12 cellular contexts compared by ENCODE assay signal in the genomic region with DNA sequence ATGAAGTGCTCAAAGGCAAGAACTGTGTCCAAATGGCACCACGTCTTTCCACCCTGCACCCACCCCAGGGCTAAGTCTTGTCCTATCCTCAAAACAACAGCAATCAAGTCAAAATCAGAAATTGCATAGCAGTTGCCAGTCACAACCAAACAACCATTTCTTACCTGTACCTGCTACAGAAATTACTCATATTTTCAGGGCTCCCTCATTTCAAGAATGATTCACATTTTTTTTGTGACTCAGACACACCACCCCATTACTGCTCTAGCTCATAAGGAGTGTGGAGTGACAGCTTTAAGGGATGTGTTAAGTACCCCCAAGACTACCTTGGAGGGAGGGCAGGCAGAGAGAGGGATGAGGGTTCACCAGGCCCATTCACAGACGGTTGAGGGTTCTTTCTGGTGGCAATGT.
DNase-seq lines count a peak whose midpoint lies in the region; ATAC-seq and TF ChIP-seq lines count a peak whose summit lies in the region.
"Had no signal": no experiment of that assay in that cellular context is flagged by ENCODE, and none has a peak within 500 bp of the region (broad histone marks: within the 10 kb centered on the region; RNA-seq: fewer than 3 reads in every experiment).

No MANE protein-coding gene starts in this region.

- peaks cover 24% of the 10 kb centered on the region for H3K36me3 Mint-ChIP-seq in CD4-positive, CD25-positive, alpha-beta regulatory T cell

- ATAC-seq in CD4-positive, CD25-positive, alpha-beta regulatory T cell (ENCODE audit: low read depth in 2 of 2) = peak; percentile 72 to 84
- ATAC-seq in GM19351 (IDR thresholded peaks at IDR 0.05; ENCODE audit: unreplicated experiment) = peak; percentile 92
- ATAC-seq in HG03558 (IDR thresholded peaks at IDR 0.05; ENCODE audit: extremely low read depth, unreplicated experiment) = peak; percentile 57

- no peaks in the 10 kb centered on the region for H3K9me3 ChIP-seq in CD4-positive, CD25-positive, alpha-beta regulatory T cell (ENCODE audit: control insufficient read depth in 2 of 2, low read length in 2 of 2)
- H3K9me3 ChIP-seq: prostate gland, tibial artery had no signal

- no peak for TF ChIP-seq CTCF in brain microvascular endothelial cell (IDR thresholded peaks at IDR 0.05; ENCODE audit: low read depth, low read length, missing control alignments)

- in situ Hi-C loops in brain microvascular endothelial cell (cut with HindIII; ENCODE audit: low pct_ligation_motif_present, low sequenced_read_pairs) = no loop called here

- H3K36me3 ChIP-seq in CD4-positive, CD25-positive, alpha-beta regulatory T cell (ENCODE audit: control insufficient read depth, insufficient read depth, low read length) = peaks cover 8% of the 10 kb centered on the region
- H3K36me3 ChIP-seq in brain microvascular endothelial cell (replicated peaks) = no peaks in the 10 kb centered on the region
- H3K36me3 ChIP-seq: prostate gland, tibial artery had no signal

- peak overlapping the region; percentile 27 to 89 (median 68) for H3K27ac Mint-ChIP-seq in CD4-positive, CD25-positive, alpha-beta regulatory T cell

- H3K9me3 Mint-ChIP-seq in CD4-positive, CD25-positive, alpha-beta regulatory T cell = no peaks in the 10 kb centered on the region

- H3K27me3 ChIP-seq in CD4-positive, CD25-positive, alpha-beta regulatory T cell (ENCODE audit: control insufficient read depth, insufficient read depth, low read length) = no peaks in the 10 kb centered on the region
- H3K27me3 ChIP-seq in brain microvascular endothelial cell (replicated peaks) = no peaks in the 10 kb centered on the region
- H3K27me3 ChIP-seq: tibial artery had no signal

- no peaks in the 10 kb centered on the region for H3K27me3 Mint-ChIP-seq in CD4-positive, CD25-positive, alpha-beta regulatory T cell

- peak overlapping the region in 3 of 4 donors; percentile 13 to 68 (median 39) for H3K4me3 Mint-ChIP-seq in CD4-positive, CD25-positive, alpha-beta regulatory T cell

- peak overlapping the region; percentile 28 for H3K4me3 ChIP-seq in CD4-positive, CD25-positive, alpha-beta regulatory T cell (ENCODE audit: low read depth, low read length)
- no peak overlapping the region for H3K4me3 ChIP-seq in brain microvascular endothelial cell (ENCODE audit: low read depth, low read length)
- H3K4me3 ChIP-seq: prostate gland, tibial artery had no signal

- peaks cover 24 to 63% (median 60%) of the 10 kb centered on the region in 4 donors for H3K4me1 Mint-ChIP-seq in CD4-positive, CD25-positive, alpha-beta regulatory T cell

- H3K27ac ChIP-seq in CD4-positive, CD25-positive, alpha-beta regulatory T cell (ENCODE audit: insufficient read depth, low read length, poor library complexity, severe bottlenecking) = peak overlapping the region; percentile 18
- H3K27ac ChIP-seq in brain microvascular endothelial cell = peak overlapping the region; percentile 70
- H3K27ac ChIP-seq: prostate gland, tibial artery had no signal

- peaks cover 11% of the 10 kb centered on the region for H3K4me1 ChIP-seq in CD4-positive, CD25-positive, alpha-beta regulatory T cell (ENCODE audit: control insufficient read depth, insufficient read depth, low read length, poor library complexity, severe bottlenecking)
- H3K4me1 ChIP-seq: prostate gland had no signal

- DNase-seq in CD4-positive, CD25-positive, alpha-beta regulatory T cell = peak in 1 of 3 donors; percentile 73
- DNase-seq in brain microvascular endothelial cell (no peak), NCI-H2227 (lab: John Stamatoyannopoulos, UW; ENCODE audit: unreplicated experiment) (no peak), GOT3 (lab: John Stamatoyannopoulos, UW) (no peak), dedifferentiated amniotic fluid mesenchymal stem cell (ENCODE audit: extremely low spot score) (no peak), NCI-H1930 (lab: John Stamatoyannopoulos, UW) (no peak)
- DNase-seq: COR-L47, NCI-H526 treated with DMSO at 0.1 percent for 48 hours, tibial artery had no signal
